Comparison of ENCODE assay signal across 1 cellular context in genomic region chr2:54558188-54558975, GRCh38.
TF ChIP-seq lines count a peak whose summit lies in the region.

No MANE protein-coding gene starts in this region.

TF ChIP-seq in HepG2, 621 proteins besides CTCF, POLR2A, EP300 and RAD21 (continued from another document and continues in another):
- TF ChIP-seq IKZF4 (CRISPR knock-in tag; IDR thresholded peaks at IDR 0.05; ENCODE audit: borderline replicate concordance, low read depth, not compliant biosample characterization) (no peak), PTBP1 (IDR thresholded peaks at IDR 0.05; ENCODE audit: low read depth, low read length, poor library complexity, severe bottlenecking) (peak; percentile 35), NR0B2 (CRISPR knock-in tag; IDR thresholded peaks at IDR 0.05) (no peak), TFDP2 (CRISPR knock-in tag; IDR thresholded peaks at IDR 0.05) (no peak), ZNF432 (CRISPR knock-in tag; IDR thresholded peaks at IDR 0.05; ENCODE audit: borderline replicate concordance) (no peak), SMYD3 (CRISPR knock-in tag; IDR thresholded peaks at IDR 0.05) (no peak; the same call in 1 of the 2 replicates), NONO (IDR thresholded peaks at IDR 0.05) (no peak), NONO (CRISPR knock-in tag; conservative IDR thresholded peaks at IDR 0.05) (peak; percentile 35; the same call in 1 of the 2 replicates), FUBP1 (CRISPR knock-in tag; IDR thresholded peaks at IDR 0.05; ENCODE audit: borderline replicate concordance) (no peak), ZNF704 (CRISPR knock-in tag; IDR thresholded peaks at IDR 0.05; ENCODE audit: borderline replicate concordance) (no peak), ZNF383 (CRISPR knock-in tag; IDR thresholded peaks at IDR 0.05; ENCODE audit: borderline replicate concordance) (no peak), HOXD1 (CRISPR knock-in tag; IDR thresholded peaks at IDR 0.05) (no peak), ZFY (CRISPR knock-in tag; IDR thresholded peaks at IDR 0.05) (no peak), ZNF766 (CRISPR knock-in tag; IDR thresholded peaks at IDR 0.05; ENCODE audit: borderline replicate concordance) (no peak), EED (CRISPR knock-in tag; IDR thresholded peaks at IDR 0.05) (no peak), ZNF331 (CRISPR knock-in tag; IDR thresholded peaks at IDR 0.05) (no peak), GPBP1L1 (CRISPR knock-in tag; IDR thresholded peaks at IDR 0.05) (no peak), ADNP (CRISPR knock-in tag; IDR thresholded peaks at IDR 0.05) (no peak), ZNF850 (CRISPR knock-in tag; conservative IDR thresholded peaks at IDR 0.05) (no peak), ZBTB21 (CRISPR knock-in tag; IDR thresholded peaks at IDR 0.05) (no peak), ATF6 (CRISPR knock-in tag; conservative IDR thresholded peaks at IDR 0.05) (no peak), BORCS8-MEF2B (CRISPR knock-in tag; IDR thresholded peaks at IDR 0.05) (no peak), ZNF691 (CRISPR knock-in tag; IDR thresholded peaks at IDR 0.05; ENCODE audit: borderline replicate concordance, low read depth) (no peak), ZNF562 (CRISPR knock-in tag; IDR thresholded peaks at IDR 0.05; ENCODE audit: borderline replicate concordance) (no peak), DDIT3 (CRISPR knock-in tag; IDR thresholded peaks at IDR 0.05) (no peak), ZNF678 (CRISPR knock-in tag; IDR thresholded peaks at IDR 0.05) (0 out of 2 replicates have a peak, but pooled peaks have one; percentile 2), ZNF878 (CRISPR knock-in tag; IDR thresholded peaks at IDR 0.05) (no peak; the same call in 1 of the 2 replicates), REXO4 (CRISPR knock-in tag; IDR thresholded peaks at IDR 0.05; ENCODE audit: borderline replicate concordance) (no peak), ZNF468 (CRISPR knock-in tag; IDR thresholded peaks at IDR 0.05) (no peak), ATRX (CRISPR knock-in tag; IDR thresholded peaks at IDR 0.05; ENCODE audit: borderline replicate concordance) (no peak), TP53 (CRISPR knock-in tag; conservative IDR thresholded peaks at IDR 0.05) (no peak), ZFP82 (CRISPR knock-in tag; IDR thresholded peaks at IDR 0.05; ENCODE audit: borderline replicate concordance) (no peak), NKX3-1 (CRISPR knock-in tag; IDR thresholded peaks at IDR 0.05) (no peak), NFE2 (CRISPR knock-in tag; IDR thresholded peaks at IDR 0.05) (no peak), BHLHE40 (IDR thresholded peaks at IDR 0.05; ENCODE audit: low read length) (peak; percentile 39; the same call in 1 of the 2 replicates), PRDM4 (CRISPR knock-in tag; IDR thresholded peaks at IDR 0.05; ENCODE audit: borderline replicate concordance) (no peak), ZMAT3 (CRISPR knock-in tag; conservative IDR thresholded peaks at IDR 0.05) (no peak; the same call in 1 of the 2 replicates), KMT2B (CRISPR knock-in tag; IDR thresholded peaks at IDR 0.05) (no peak), ZNF18 (CRISPR knock-in tag; IDR thresholded peaks at IDR 0.05; ENCODE audit: insufficient replicate concordance) (no peak), KMT2A (CRISPR knock-in tag; IDR thresholded peaks at IDR 0.05) (peak; percentile 37; the same call in 1 of the 2 replicates), ZNF335 (CRISPR knock-in tag; IDR thresholded peaks at IDR 0.05) (0 out of 2 replicates have a peak, but pooled peaks have one; percentile 80), ZNF687 (CRISPR knock-in tag; IDR thresholded peaks at IDR 0.05) (peak; percentile 81), ZBTB3 (CRISPR knock-in tag; IDR thresholded peaks at IDR 0.05; ENCODE audit: borderline replicate concordance, low read depth) (peak; percentile 8; the same call in 1 of the 2 replicates), DR1 (CRISPR knock-in tag; IDR thresholded peaks at IDR 0.05) (no peak), ZNF547 (CRISPR knock-in tag; IDR thresholded peaks at IDR 0.05) (no peak; the same call in 1 of the 2 replicates), ZFAT (CRISPR knock-in tag; conservative IDR thresholded peaks at IDR 0.05) (no peak; the same call in 1 of the 2 replicates)
